ENCODE assay signal across 8 cellular contexts in genomic region chr11:62857541-62857982, GRCh38. TPM values are rescaled to one million over a fixed set of nuclear protein-coding genes. Genes with fewer than 3 reads are reported as not detected.
DNase-seq lines count a peak whose midpoint lies in the region; ATAC-seq, FAIRE-seq and TF ChIP-seq lines count a peak whose summit lies in the region.
"Had no signal": no experiment of that assay in that cellular context is flagged by ENCODE, and none has a peak within 500 bp of the region (broad histone marks: within the 10 kb centered on the region; RNA-seq: fewer than 3 reads in every experiment).

No MANE protein-coding gene starts in this region.

- no peak overlapping the region for H2AFZ ChIP-seq in neural progenitor cell (replicated peaks)

- TF ChIP-seq POLR2A in body of pancreas (IDR thresholded peaks at IDR 0.05) (no peak), GM12892 (IDR thresholded peaks at IDR 0.05; ENCODE audit: low read depth, low read length) (no peak)

- H3K9ac ChIP-seq in neural progenitor cell = no peak overlapping the region

- H3K4me2 ChIP-seq in neural progenitor cell = peak overlapping the region; percentile 91

- DNase-seq in ELR (ENCODE audit: low read depth) = peak; percentile 22
- DNase-seq in body of pancreas = no peak
- no peak for DNase-seq in neural progenitor cell (ENCODE audit: low spot score)
- no peak for DNase-seq in activated CD4-positive, CD25-positive, alpha-beta regulatory T cell (lab: John Stamatoyannopoulos, UW)
- no peak for DNase-seq in GM12892 (ENCODE audit: insufficient read length)

- TF ChIP-seq CTCF in body of pancreas (IDR thresholded peaks at IDR 0.05) (no peak), neural progenitor cell (IDR thresholded peaks at IDR 0.05) (no peak)

- H3K27ac ChIP-seq in KOPT-K1 (ENCODE audit: low read depth, low read length, poor library complexity, severe bottlenecking) (peak overlapping the region; percentile 95), body of pancreas (peak overlapping the region in 3 of 4 donors; percentile 88 to 91 (median 89)), neural progenitor cell (no peak overlapping the region)
- H3K27ac ChIP-seq: right atrium auricular region had no signal

- H3K27ac Mint-ChIP-seq in neural progenitor cell = peak overlapping the region; percentile 64

- H4K20me1 ChIP-seq in neural progenitor cell (ENCODE audit: low read depth) = peaks cover 59% of the 10 kb centered on the region

- H3K27me3 Mint-ChIP-seq in neural progenitor cell (ENCODE audit: insufficient read depth, low read depth) = peaks cover 6% of the 10 kb centered on the region

- no peak for ATAC-seq in body of pancreas
- ATAC-seq in GM18909 (IDR thresholded peaks at IDR 0.05; ENCODE audit: poor library complexity, unreplicated experiment) = no peak

- intact Hi-C loops in body of pancreas (cut with DNase I) = no loop called here

- H3K79me2 ChIP-seq in neural progenitor cell (ENCODE audit: low read depth) = peaks cover 100% of the 10 kb centered on the region

- peaks cover 38% of the 10 kb centered on the region for H3K36me3 Mint-ChIP-seq in neural progenitor cell

- H3K9me3 ChIP-seq in KOPT-K1 (ENCODE audit: insufficient read depth, low read length, poor library complexity, severe bottlenecking) = no peaks in the 10 kb centered on the region
- H3K9me3 ChIP-seq in body of pancreas = no peaks in the 10 kb centered on the region
- H3K9me3 ChIP-seq in neural progenitor cell (ENCODE audit: low read depth) = no peaks in the 10 kb centered on the region
- H3K9me3 ChIP-seq: right atrium auricular region had no signal

- H3F3A ChIP-seq in neural progenitor cell (ENCODE audit: low read depth) = peaks cover 71% of the 10 kb centered on the region

- 40 to 50% methylated on average over 2 of the region's 2 CpGs for WGBS in body of pancreas, 2 donors

- FAIRE-seq in GM12892 (lab: Jason Lieb, UNC) = no peak

- H3K36me3 ChIP-seq in KOPT-K1 (ENCODE audit: insufficient read depth, low read length) (peaks cover 43% of the 10 kb centered on the region), body of pancreas (replicated peaks in 1 of 2; ENCODE audit: insufficient read depth in 1 of 2, low read depth in 2 of 2) (peaks cover 5 to 12% of the 10 kb centered on the region in 2 donors), neural progenitor cell (peaks cover 25% of the 10 kb centered on the region)

- H3K9me3 Mint-ChIP-seq in neural progenitor cell = no peaks in the 10 kb centered on the region

- peak overlapping the region; percentile 99 for H3K4me3 Mint-ChIP-seq in neural progenitor cell

- peaks cover 63% of the 10 kb centered on the region for H3K4me1 ChIP-seq in body of pancreas
- H3K4me1 ChIP-seq in neural progenitor cell = peaks cover 30% of the 10 kb centered on the region

- H3K27me3 ChIP-seq in body of pancreas (no peaks in the 10 kb centered on the region), neural progenitor cell (no peaks in the 10 kb centered on the region)
- H3K27me3 ChIP-seq: right atrium auricular region had no signal

- no peak overlapping the region for H3K4me3 ChIP-seq in body of pancreas
- H3K4me3 ChIP-seq in neural progenitor cell = peak overlapping the region; percentile 87
- H3K4me3 ChIP-seq: right atrium auricular region had no signal

- H3K4me1 Mint-ChIP-seq in neural progenitor cell = peaks cover 67% of the 10 kb centered on the region

RNA-seq across cellular contexts. Expression of gene WDR74, which starts 18.2 kb away (rescaled TPM):
- 10 to 100 TPM; 15.8 to 40.0 TPM for total RNA-seq in body of pancreas
- 40.0 and 47.4 TPM in 2 replicates for total RNA-seq in neural progenitor cell (ENCODE audit: low replicate concordance)
- 51.3 TPM for polyA plus RNA-seq in GM12892 (2012; ENCODE audit: missing spikeins)

RNA-seq across cellular contexts. Expression of gene SLC3A2, which starts 23.1 kb away (rescaled TPM):
- total RNA-seq in body of pancreas = 100 to 1,000 TPM in 1 of 2 donors, 10 to 100 TPM in 1; 75.5 to 108 TPM
- total RNA-seq in neural progenitor cell (ENCODE audit: low replicate concordance) = 99.8 and 130 TPM in 2 replicates
- 90.4 TPM for polyA plus RNA-seq in GM12892 (2012; ENCODE audit: missing spikeins)

RNA-seq across cellular contexts. Expression of gene TEX54, which starts 24.9 kb away (rescaled TPM):
- total RNA-seq in body of pancreas = not detected
- total RNA-seq in neural progenitor cell (ENCODE audit: low replicate concordance) = not detected in 2 replicates
- polyA plus RNA-seq in GM12892 (2012; ENCODE audit: missing spikeins) = not detected
- total RNA-seq: right atrium auricular region had no signal

RNA-seq across cellular contexts. Expression of gene STX5, which starts 25.7 kb away (rescaled TPM):
- total RNA-seq in body of pancreas = 10 to 100 TPM; 20.1 to 23.6 TPM
- total RNA-seq in neural progenitor cell (ENCODE audit: low replicate concordance) = 30.2 and 32.9 TPM in 2 replicates
- polyA plus RNA-seq in GM12892 (2012; ENCODE audit: missing spikeins) = 23.9 TPM

RNA-seq across cellular contexts. Expression of gene NXF1, which starts 52.3 kb away (rescaled TPM):
- total RNA-seq in body of pancreas = 100 to 1,000 TPM in 1 of 2 donors, 10 to 100 TPM in 1; 49.8 to 108 TPM
- total RNA-seq in neural progenitor cell (ENCODE audit: low replicate concordance) = 23.6 and 36.5 TPM in 2 replicates
- polyA plus RNA-seq in GM12892 (2012; ENCODE audit: missing spikeins) = 51.3 TPM
